In genomic region chr6:20830576-20830975, GRCh38 we compare ENCODE assay signal across 33 cellular contexts.
"Had no signal": no experiment of that assay in that cellular context is flagged by ENCODE, and none has a peak within 500 bp of the region (broad histone marks: within the 10 kb centered on the region; RNA-seq: fewer than 3 reads in every experiment).

No MANE protein-coding gene starts in this region.

- H3K27ac Mint-ChIP-seq: activated CD4-positive, alpha-beta T cell treated with anti-CD3 and anti-CD28 coated beads, Interleukin-2, amount 10 ng/mL, durations not matched to agents 7 days and 5 days; activated CD8-positive, alpha-beta T cell treated with anti-CD3 and anti-CD28 coated beads, Interleukin-2, amount 10 ng/mL, durations not matched to agents 7 days and 5 days; activated naive CD4-positive, alpha-beta T cell treated with anti-CD3 and anti-CD28 coated beads for 36 hours; activated naive CD4-positive, alpha-beta T cell treated with anti-CD3 and anti-CD28 coated beads, Interleukin-2, amount 50 U/mL, for 72 hours; activated T-helper 1 cell treated with anti-CD3 and anti-CD28 coated beads, Interleukin-12 subunit alpha, Interleukin-12 subunit beta, Interleukin-2, Interleukin-4 antibody, amounts not matched to agents 30 ng/mL and 10 ng/mL and 1 ng/mL, durations not matched to agents 14 hours and 24 hours and 36 hours; T-helper 1 cell treated with Interleukin-12 subunit alpha and Interleukin-12 subunit beta and Interleukin-4 antibody, amounts not matched to agents 30 μg/mL and 1 μg/mL, for 36 hours; T-helper 2 cell treated with Interferon-gamma antibody and Interleukin-4, amounts not matched to agents 5 μg/mL and 100 μg/mL, for 36 hours had no signal

- ATAC-seq: activated CD8-positive, alpha-beta T cell treated with anti-CD3 and anti-CD28 coated beads, Interleukin-2, amount 10 ng/mL, durations not matched to agents 7 days and 5 days; activated naive CD4-positive, alpha-beta T cell treated with anti-CD3 and anti-CD28 coated beads, Interleukin-2, amount 50 U/mL, for 72 hours; activated T-cell treated with anti-CD3 and anti-CD28 coated beads, Interleukin-2, amount 50 U/mL, for 4 hours; body of pancreas; PC-3 had no signal

- H3K27me3 Mint-ChIP-seq: activated CD4-positive, alpha-beta T cell treated with anti-CD3 and anti-CD28 coated beads, Interleukin-2, amount 10 ng/mL, durations not matched to agents 7 days and 5 days had no signal

- H3K9me3 Mint-ChIP-seq: activated naive CD4-positive, alpha-beta T cell treated with anti-CD3 and anti-CD28 coated beads for 36 hours; activated naive CD4-positive, alpha-beta T cell treated with anti-CD3 and anti-CD28 coated beads, Interleukin-2, amount 50 U/mL, for 72 hours; activated T-cell treated with anti-CD3 and anti-CD28 coated beads, Interleukin-2, amount 50 U/mL, for 4 hours; activated T-helper 1 cell treated with anti-CD3 and anti-CD28 coated beads, Interleukin-12 subunit alpha, Interleukin-12 subunit beta, Interleukin-2, Interleukin-4 antibody, amounts not matched to agents 30 ng/mL and 10 ng/mL and 1 ng/mL, durations not matched to agents 14 hours and 24 hours and 36 hours; T-helper 1 cell treated with Interleukin-12 subunit alpha and Interleukin-12 subunit beta and Interleukin-4 antibody, amounts not matched to agents 30 μg/mL and 1 μg/mL, for 36 hours; T-helper 2 cell treated with Interferon-gamma antibody and Interleukin-4, amounts not matched to agents 5 μg/mL and 100 μg/mL, for 36 hours had no signal

- H3K4me3 ChIP-seq: adrenal gland, body of pancreas, breast epithelium, Peyer's patch, SJSA1 had no signal

- DNase-seq: activated CD4-positive, alpha-beta T cell treated with anti-CD3 and anti-CD28 coated beads, Interleukin-2, amount 10 ng/mL, durations not matched to agents 7 days and 5 days; activated CD4-positive, alpha-beta T cell treated with anti-CD3 and anti-CD28 coated beads, Interleukin-2, amount 50 U/mL, for 48 hours; activated CD8-positive, alpha-beta memory T cell treated with anti-CD3 and anti-CD28 coated beads, Interleukin-2, amount 50 U/mL, for 4 hours; activated CD8-positive, alpha-beta T cell treated with anti-CD3 and anti-CD28 coated beads, Interleukin-2, amount 10 ng/mL, durations not matched to agents 7 days and 5 days; activated gamma-delta T cell treated with Interleukin-2 at 50 U/mL for 16 hours; activated naive CD4-positive, alpha-beta T cell treated with anti-CD3 and anti-CD28 coated beads for 36 hours; activated T-cell treated with anti-CD3 and anti-CD28 coated beads for 4 hours; activated T-cell treated with anti-CD3 and anti-CD28 coated beads, Interleukin-2, amount 50 U/mL, for 4 hours; adrenal gland; body of pancreas; cerebellar nuclear complex; KG1; NCI-H1092 treated with DMSO at 0.1 percent for 48 hours; NCI-H1417; NCI-H146; NCI-H187; NCI-H2029 treated with DMSO at 0.1 percent for 48 hours; NCI-H2107; NCI-H2171 treated with DMSO at 0.1 percent for 48 hours; NCI-H2227 treated with DMSO at 0.1 percent for 48 hours; NCI-H524; NCI-H69; PC-3; Peyer's patch; RPMI8226; SHP77 treated with DMSO at 0.1 percent for 48 hours; SK-N-SH had no signal

- H3K4me3 Mint-ChIP-seq: activated CD4-positive, alpha-beta T cell treated with anti-CD3 and anti-CD28 coated beads, Interleukin-2, amount 10 ng/mL, durations not matched to agents 7 days and 5 days; activated CD8-positive, alpha-beta T cell treated with anti-CD3 and anti-CD28 coated beads, Interleukin-2, amount 10 ng/mL, durations not matched to agents 7 days and 5 days; activated naive CD4-positive, alpha-beta T cell treated with anti-CD3 and anti-CD28 coated beads for 36 hours; activated T-cell treated with anti-CD3 and anti-CD28 coated beads, Interleukin-2, amount 50 U/mL, for 4 hours; activated T-helper 1 cell treated with anti-CD3 and anti-CD28 coated beads, Interleukin-12 subunit alpha, Interleukin-12 subunit beta, Interleukin-2, Interleukin-4 antibody, amounts not matched to agents 30 ng/mL and 10 ng/mL and 1 ng/mL, durations not matched to agents 14 hours and 24 hours and 36 hours; T-helper 1 cell treated with Interleukin-12 subunit alpha and Interleukin-12 subunit beta and Interleukin-4 antibody, amounts not matched to agents 30 μg/mL and 1 μg/mL, for 36 hours; T-helper 2 cell treated with Interferon-gamma antibody and Interleukin-4, amounts not matched to agents 5 μg/mL and 100 μg/mL, for 36 hours had no signal

- H3K27ac ChIP-seq: adrenal gland, body of pancreas, breast epithelium, Peyer's patch, SJSA1 had no signal
